ENCODE assay signal across 11 cellular contexts in genomic region chr3:42057561-42058211, GRCh38. TPM values are rescaled to one million over a fixed set of nuclear protein-coding genes. Genes with fewer than 3 reads are reported as not detected.
DNase-seq lines count a peak whose midpoint lies in the region; ATAC-seq and TF ChIP-seq lines count a peak whose summit lies in the region.
"Had no signal": no experiment of that assay in that cellular context is flagged by ENCODE, and none has a peak within 500 bp of the region (broad histone marks: within the 10 kb centered on the region; RNA-seq: fewer than 3 reads in every experiment).

No MANE protein-coding gene starts in this region.

- CTCF ChIA-PET in OCI-LY7 (lab: Charles Lee; ENCODE audit: unreplicated experiment), result interaction anchor here (0.6 kb wide), 1 partner anchor 14 kb away, joined by 3 read pairs; no protein-coding TSS in a partner anchor

- H3K36me3 ChIP-seq in OCI-LY7 (ENCODE audit: insufficient read depth, low read length) (peaks cover 37% of the 10 kb centered on the region; the same call in 1 of the 2 replicates), gastrocnemius medialis (no peaks in the 10 kb centered on the region)

- TF ChIP-seq CTCF in OCI-LY7 (conservative IDR thresholded peaks at IDR 0.05; ENCODE audit: low read length) (no peak), gastrocnemius medialis (IDR thresholded peaks at IDR 0.05 in 4 of 5, conservative IDR thresholded peaks at IDR 0.05 in 1 of 5) (no peak)

- DNase-seq in OCI-LY7 (ENCODE audit: low spot score), result peak; percentile 57
- no peak for DNase-seq in gastrocnemius medialis
- DNase-seq in KBM-7, result no peak
- no peak for DNase-seq in activated naive CD4-positive, alpha-beta T cell treated with anti-CD3 and anti-CD28 coated beads, Interleukin-2, amount 50 U/mL, for 16 hours
- no peak for DNase-seq in NCI-H446 (lab: John Stamatoyannopoulos, UW)
- DNase-seq in middle frontal gyrus (ENCODE audit: extremely low spot score, low spot score), result no peak
- DNase-seq: amygdala, GDM1, NCI-H774 had no signal

- H3K9me3 ChIP-seq in OCI-LY7 (ENCODE audit: low read length), result no peaks in the 10 kb centered on the region
- no peaks in the 10 kb centered on the region for H3K9me3 ChIP-seq in gastrocnemius medialis

- TF ChIP-seq POLR2A in GM19193 (IDR thresholded peaks at IDR 0.05; ENCODE audit: extremely low read depth, insufficient read depth, insufficient read length) (peak; percentile 21), gastrocnemius medialis (IDR thresholded peaks at IDR 0.05) (no peak)

- H3K27me3 ChIP-seq in gastrocnemius medialis, result no peaks in the 10 kb centered on the region

- H3K27ac ChIP-seq in OCI-LY7 (ENCODE audit: low read depth, low read length, poor library complexity, severe bottlenecking) (peak overlapping the region; percentile 47), gastrocnemius medialis (peak overlapping the region; percentile 88 to 94 (median 90))

- peak overlapping the region; percentile 46 for H3K4me2 ChIP-seq in OCI-LY7 (ENCODE audit: low read length)

- BruUV-seq in OCI-LY7 (replicated peaks; lab: Mats Ljungman, UMichigan), result no TSS peak

- intact Hi-C loops in OCI-LY7 (cut with micrococcal nuclease; ENCODE audit: unreplicated experiment), result loop anchor here (5.0 kb wide), 1 partner anchor 40 kb away; no protein-coding TSS in a partner anchor
- intact Hi-C loops in gastrocnemius medialis (cut with DNase I; ENCODE audit: low total_unique reads), result no loop called here

- H3K79me2 ChIP-seq in OCI-LY7 (ENCODE audit: insufficient read depth, low read depth, low read length), result peaks cover 96% of the 10 kb centered on the region

- H3K9me2 ChIP-seq in OCI-LY7 (ENCODE audit: insufficient read depth, low read length), result no peaks in the 10 kb centered on the region

- peaks cover 18% of the 10 kb centered on the region; the same call in 1 of the 2 replicates for H4K20me1 ChIP-seq in OCI-LY7 (ENCODE audit: insufficient read depth, low read length)

- H3K4me3 ChIP-seq in OCI-LY7 (ENCODE audit: low read depth, low read length, poor library complexity, severe bottlenecking) (peak overlapping the region; percentile 29), gastrocnemius medialis (no peak overlapping the region)

- H3K4me1 ChIP-seq in OCI-LY7 (ENCODE audit: insufficient read depth, low read length, poor library complexity, severe bottlenecking) (peaks cover 67% of the 10 kb centered on the region), gastrocnemius medialis (peaks cover 75 to 84% of the 10 kb centered on the region in 2 donors)

- no peak overlapping the region for H2AFZ ChIP-seq in OCI-LY7 (ENCODE audit: low read length)

- in situ Hi-C loops in gastrocnemius medialis (cut with MboI; ENCODE audit: low sequenced_read_pairs in 4 of 4) (no loop called here), KBM-7 (cut with MboI; ENCODE audit: low pct_unique_long_range_greater_than_20kb, low sequenced_read_pairs) (no loop called here)

- peak; percentile 92 for ATAC-seq in HG02678 (IDR thresholded peaks at IDR 0.05; ENCODE audit: unreplicated experiment)
- ATAC-seq in gastrocnemius medialis, result no peak

- POLR2A ChIA-PET in OCI-LY7 (lab: Charles Lee), result interaction anchor here (0.6 to 2.1 kb wide), 8 partner anchors 9 to 43 kb away, joined by 3 to 6 read pairs (median 4); no protein-coding TSS in a partner anchor

RNA-seq across cellular contexts. Expression of gene TRAK1, which starts 33.5 kb away (rescaled TPM):
- total RNA-seq in OCI-LY7 (2014; rRNA removed; shearing (Covaris generic)), result 60.8 and 62.5 TPM in 2 replicates
- total RNA-seq in OCI-LY7 (2022), result 88.3 and 92.6 TPM in 2 replicates
- total RNA-seq in gastrocnemius medialis, result 100 to 1,000 TPM in 2 of 4 donors, 10 to 100 TPM in 2; 59.5 to 109 (median 98.6) TPM
